Comparison of ENCODE assay signal across 9 cellular contexts in the genomic region with DNA sequence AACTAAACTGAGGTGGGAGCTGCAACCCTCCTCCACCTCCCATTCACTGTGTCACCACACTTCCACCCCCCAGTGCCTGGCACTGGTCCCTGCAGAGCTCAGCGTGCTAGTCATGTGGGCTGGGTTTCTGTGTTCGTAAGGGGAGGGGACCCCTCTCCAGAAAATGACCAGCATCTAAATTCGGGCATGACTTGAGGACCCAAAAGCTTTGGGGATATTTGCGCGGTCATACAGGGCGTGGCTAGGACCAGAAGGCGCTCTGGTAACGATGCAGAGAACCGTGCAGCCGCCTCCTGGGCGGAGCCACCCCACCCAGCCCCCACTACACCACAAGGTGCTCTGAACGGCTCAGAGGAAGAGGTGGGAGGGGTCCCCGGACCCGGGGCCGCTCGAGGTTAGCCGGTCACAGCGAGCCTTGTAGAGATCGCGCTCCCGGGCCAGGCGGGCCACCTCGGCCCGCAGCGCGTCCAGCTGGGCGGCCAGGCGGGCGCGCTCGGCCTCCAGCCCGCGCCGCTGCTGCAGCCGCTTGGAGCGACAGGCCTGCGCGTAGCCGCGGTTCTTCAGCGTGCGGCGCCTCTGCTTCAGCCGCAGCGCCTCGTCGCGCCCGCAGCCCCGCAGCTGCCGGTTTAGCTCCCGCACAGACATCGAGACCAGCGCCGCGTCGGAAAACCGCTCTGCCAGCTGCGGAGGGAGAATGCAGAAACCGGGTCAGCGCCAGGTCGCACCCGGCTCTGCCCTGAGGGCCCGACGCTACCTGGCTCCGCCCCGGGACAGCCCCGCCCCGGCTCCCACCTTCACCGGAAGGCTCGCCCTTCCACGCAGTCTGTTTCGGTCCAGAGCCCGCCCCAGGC. TPM values are rescaled to one million over a fixed set of nuclear protein-coding genes. Genes with fewer than 3 reads are reported as not detected.
DNase-seq lines count a peak whose midpoint lies in the region; ATAC-seq and TF ChIP-seq lines count a peak whose summit lies in the region.
"Had no signal": no experiment of that assay in that cellular context is flagged by ENCODE, and none has a peak within 500 bp of the region (broad histone marks: within the 10 kb centered on the region; RNA-seq: fewer than 3 reads in every experiment).

No MANE protein-coding gene starts in this region.

- H3K36me3 ChIP-seq in KMS-11 (ENCODE audit: insufficient read depth) (no peaks in the 10 kb centered on the region), iPS DF 6.9 (ENCODE audit: control insufficient read depth, insufficient read depth, low read length) (no peaks in the 10 kb centered on the region), gastrocnemius medialis (no peaks in the 10 kb centered on the region)

- H3K9me3 ChIP-seq in iPS DF 6.9 (ENCODE audit: control insufficient read depth, insufficient read depth, low read length), result no peaks in the 10 kb centered on the region
- H3K9me3 ChIP-seq in gastrocnemius medialis, result no peaks in the 10 kb centered on the region

- peak overlapping the region; percentile 71; the same call in 1 of the 2 replicates for H2AFZ ChIP-seq in KMS-11 (ENCODE audit: low read depth)

- DNase-seq in ELR (ENCODE audit: low read depth), result peak; percentile 33
- DNase-seq in SW480 (ENCODE audit: low spot score), result peak; percentile 29
- DNase-seq in iPS DF 6.9 (ENCODE audit: low read depth, low spot score), result no peak
- DNase-seq in gastrocnemius medialis, result no peak
- DNase-seq in posterior vena cava (ENCODE audit: low spot score), result no peak

- H3K27me3 ChIP-seq in KMS-11 (ENCODE audit: insufficient read depth, low read depth) (no peaks in the 10 kb centered on the region; the same call in 1 of the 2 replicates), iPS DF 6.9 (ENCODE audit: control insufficient read depth, insufficient read depth, low read length) (no peaks in the 10 kb centered on the region), gastrocnemius medialis (no peaks in the 10 kb centered on the region)

- no peak for TF ChIP-seq POLR2A in gastrocnemius medialis (IDR thresholded peaks at IDR 0.05)

- H3K4me3 ChIP-seq in KMS-11 (IDR thresholded peaks at IDR 0.05; ENCODE audit: insufficient read depth, low read depth, low read length) (no peak overlapping the region), iPS DF 6.9 (ENCODE audit: low read length) (peak overlapping the region; percentile 66; the same call in 1 of the 2 replicates), gastrocnemius medialis (peak overlapping the region; percentile 54 to 76 (median 64))

- peak overlapping the region; percentile 51; the same call in 1 of the 2 replicates for H3K4me2 ChIP-seq in KMS-11

- TF ChIP-seq CTCF in KMS-11 (conservative IDR thresholded peaks at IDR 0.05; ENCODE audit: low read depth, low read length) (no peak), gastrocnemius medialis (IDR thresholded peaks at IDR 0.05 in 4 of 5, conservative IDR thresholded peaks at IDR 0.05 in 1 of 5) (no peak)

- ATAC-seq in GM21723 (IDR thresholded peaks at IDR 0.05; ENCODE audit: unreplicated experiment) (peak; percentile 93), gastrocnemius medialis (peak; percentile 78 to 82)

- whole genome bisulfite sequencing in iPS DF 6.9 (ENCODE audit: insufficient coverage, insufficient read length), result no CpG with 5 or more reads among the region's 74 CpGs

- H3K79me2 ChIP-seq in KMS-11 (ENCODE audit: insufficient read depth, low read depth), result no peaks in the 10 kb centered on the region

- H3K4me1 ChIP-seq in KMS-11 (ENCODE audit: low read depth, poor library complexity, severe bottlenecking), result peaks cover 9% of the 10 kb centered on the region
- peaks cover 7% of the 10 kb centered on the region; the same call in 1 of the 2 replicates for H3K4me1 ChIP-seq in iPS DF 6.9 (ENCODE audit: control insufficient read depth, insufficient read depth, low read length)
- peaks cover 0 to 10% of the 10 kb centered on the region in 2 donors for H3K4me1 ChIP-seq in gastrocnemius medialis

- H3K9ac ChIP-seq in KMS-11, result peak overlapping the region; percentile 42; the same call in 1 of the 2 replicates

- no peaks in the 10 kb centered on the region for H4K20me1 ChIP-seq in KMS-11 (ENCODE audit: insufficient read depth)

- H3K27ac ChIP-seq in KMS-11 (peak overlapping the region; percentile 32; the same call in 1 of the 2 replicates), angular gyrus (ENCODE audit: low read depth, low read length) (peak overlapping the region; percentile 62), iPS DF 6.9 (ENCODE audit: low read length) (no peak overlapping the region), gastrocnemius medialis (peak overlapping the region in 1 of 4 donors; percentile 23)

- intact Hi-C loops in gastrocnemius medialis (cut with DNase I; ENCODE audit: low total_unique reads), result no loop called here
- intact Hi-C loops in posterior vena cava (cut with DNase I), result no loop called here

- in situ Hi-C loops in gastrocnemius medialis (cut with MboI; ENCODE audit: low sequenced_read_pairs in 4 of 4), result no loop called here

RNA-seq across cellular contexts. Expression of a gene that starts 9.8 kb away (rescaled TPM):
- total RNA-seq in gastrocnemius medialis (not detected), posterior vena cava (1 to 10 TPM in 1 of 2 donors, under 1 TPM in 1; 0.32 to 1.3 TPM)
- total RNA-seq: subcutaneous adipose tissue had no signal

RNA-seq across cellular contexts. Expression of a gene that starts 13.0 kb away (rescaled TPM):
- total RNA-seq in gastrocnemius medialis (1 to 10 TPM; 1.9 to 9.8 (median 3.6) TPM), posterior vena cava (10 to 100 TPM; 18.8 to 27.4 TPM)

RNA-seq across cellular contexts. Expression of a gene that starts 29.3 kb away (rescaled TPM):
- total RNA-seq in gastrocnemius medialis, result under 1 TPM in 2 of 4 donors, not detected in 2; 0.04 to 0.31 TPM
- under 1 TPM; 0.14 to 0.23 TPM for total RNA-seq in posterior vena cava

RNA-seq across cellular contexts. Expression of a gene that starts 33.5 kb away (rescaled TPM):
- 100 to 1,000 TPM in 1 of 4 donors, 10 to 100 TPM in 3; 52.4 to 113 (median 88.7) TPM for total RNA-seq in gastrocnemius medialis
- total RNA-seq in posterior vena cava, result 10 to 100 TPM; 32.2 to 37.1 TPM

RNA-seq across cellular contexts. Expression of a gene that starts 33.6 kb away (rescaled TPM):
- 1 to 10 TPM in 3 of 4 donors, under 1 TPM in 1; 0.82 to 4.5 (median 2.4) TPM for total RNA-seq in gastrocnemius medialis
- 1 to 10 TPM; 1.1 to 1.4 TPM for total RNA-seq in posterior vena cava

Comparison
In these comparisons a context has a peak if more than half of its experiments do, and no peak if none do; other contexts are left out.
1. DNase-seq: peak in ELR (single experiment) and SW480 (single experiment); none in iPS DF 6.9 (single experiment), gastrocnemius medialis (0 of 2) and posterior vena cava (single experiment).